Comparison of ENCODE assay signal across 19 cellular contexts in the genomic region with DNA sequence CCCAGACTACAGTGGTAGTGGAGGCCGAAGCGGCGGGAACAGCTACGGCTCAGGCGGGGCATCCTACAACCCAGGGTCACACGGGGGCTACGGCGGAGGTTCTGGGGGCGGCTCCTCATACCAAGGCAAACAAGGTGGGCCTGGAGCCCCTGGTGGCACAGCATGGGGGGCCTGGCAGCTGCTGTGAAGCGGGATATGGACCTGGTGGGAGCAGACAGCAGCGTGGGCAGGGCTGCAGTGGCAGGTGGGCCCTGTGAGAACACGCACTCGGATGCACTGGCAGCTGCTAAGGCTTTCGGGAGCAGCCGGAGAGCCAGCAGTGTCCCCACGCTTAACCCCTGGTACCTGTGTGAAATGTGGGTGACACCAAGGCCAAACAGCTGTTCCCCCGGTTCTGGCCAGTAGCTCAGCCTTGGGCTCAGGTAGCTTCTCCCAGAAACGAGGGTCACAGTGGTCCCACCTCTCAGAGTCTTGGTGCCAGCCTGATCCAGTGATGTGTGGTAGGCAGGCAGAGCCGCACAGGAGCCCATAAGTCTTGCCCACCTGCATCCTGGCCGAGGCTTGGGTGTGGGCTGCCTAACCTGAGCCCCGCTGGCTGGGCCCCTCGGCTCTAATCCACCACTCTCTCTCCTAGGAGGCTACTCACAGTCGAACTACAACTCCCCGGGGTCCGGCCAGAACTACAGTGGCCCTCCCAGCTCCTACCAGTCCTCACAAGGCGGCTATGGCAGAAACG. TPM values are rescaled to one million over a fixed set of nuclear protein-coding genes. Genes with fewer than 3 reads are reported as not detected.
DNase-seq lines count a peak whose midpoint lies in the region; ATAC-seq and TF ChIP-seq lines count a peak whose summit lies in the region.
"Had no signal": no experiment of that assay in that cellular context is flagged by ENCODE, and none has a peak within 500 bp of the region (broad histone marks: within the 10 kb centered on the region; RNA-seq: fewer than 3 reads in every experiment).

No MANE protein-coding gene starts in this region.

- 92% methylated on average over 27 of the region's 27 CpGs for WGBS in heart right ventricle, 2 donors
- 85 to 87% (median 86%) methylated on average over 26 to 27 of the region's 27 CpGs for WGBS in ovary, 3 donors

- H3K4me3 ChIP-seq in heart right ventricle (no peak overlapping the region), ovary (no peak overlapping the region), tibial artery (no peak overlapping the region)

- H3K27ac ChIP-seq in heart right ventricle: no peak overlapping the region
- no peak overlapping the region for H3K27ac ChIP-seq in ovary
- H3K27ac ChIP-seq in tibial artery: no peak overlapping the region

- H3K9me3 Mint-ChIP-seq in IgD-negative memory B cell (no peaks in the 10 kb centered on the region), glutamatergic neuron (ENCODE audit: unreplicated experiment) (peaks cover 11% of the 10 kb centered on the region)
- no peaks in the 10 kb centered on the region for H3K9me3 Mint-ChIP-seq in stimulated activated naive B cell treated with anti-CD40 and anti-IgM and Interleukin-4, amounts not matched to agents 10 μg/mL and 1 μg/mL and 100 μg/mL, for 72 hours
- H3K9me3 Mint-ChIP-seq: CD14-positive monocyte had no signal

- intact Hi-C loops in Right ventricle myocardium inferior (cut with DNase I): no loop called here
- intact Hi-C loops in heart right ventricle (cut with DNase I): no loop called here
- intact Hi-C loops in ovary (cut with DNase I): no loop called here
- intact Hi-C loops in tibial artery (cut with DNase I; ENCODE audit: low total_unique reads): no loop called here

- H3K36me3 Mint-ChIP-seq in IgD-negative memory B cell (peaks cover 6% of the 10 kb centered on the region), glutamatergic neuron (ENCODE audit: unreplicated experiment) (peaks cover 4% of the 10 kb centered on the region)
- peaks cover 33 to 64% of the 10 kb centered on the region in 2 donors for H3K36me3 Mint-ChIP-seq in stimulated activated naive B cell treated with anti-CD40 and anti-IgM and Interleukin-4, amounts not matched to agents 10 μg/mL and 1 μg/mL and 100 μg/mL, for 72 hours

- no peak for TF ChIP-seq EP300 in ovary (IDR thresholded peaks at IDR 0.05)

- H3K4me1 ChIP-seq in heart right ventricle (peaks cover 5 to 28% (median 21%) of the 10 kb centered on the region in 9 donors), ovary (ENCODE audit: insufficient read depth) (no peaks in the 10 kb centered on the region), tibial artery (peaks cover 0 to 14% (median 0%) of the 10 kb centered on the region in 4 donors)

- no peaks in the 10 kb centered on the region for H3K27me3 ChIP-seq in heart right ventricle
- no peaks in the 10 kb centered on the region for H3K27me3 ChIP-seq in ovary
- H3K27me3 ChIP-seq in tibial artery: no peaks in the 10 kb centered on the region

- no peak for TF ChIP-seq CTCF in heart right ventricle (IDR thresholded peaks at IDR 0.05)
- TF ChIP-seq CTCF in glutamatergic neuron (IDR thresholded peaks at IDR 0.05; ENCODE audit: partially characterized antibody, unreplicated experiment): no peak
- no peak for TF ChIP-seq CTCF in ovary (IDR thresholded peaks at IDR 0.05)
- no peak for TF ChIP-seq CTCF in tibial artery (IDR thresholded peaks at IDR 0.05)

- ATAC-seq in Right ventricle myocardium inferior: no peak
- no peak for ATAC-seq in heart right ventricle
- ATAC-seq in stimulated activated naive B cell treated with anti-CD40 and anti-IgM and Interleukin-4, amounts not matched to agents 10 μg/mL and 1 μg/mL and 100 μg/mL, for 72 hours (replicated peaks): no peak
- ATAC-seq in HG02623 (IDR thresholded peaks at IDR 0.05; ENCODE audit: unreplicated experiment): no peak
- ATAC-seq: Panc1 had no signal

- H3K27me3 Mint-ChIP-seq in IgD-negative memory B cell: no peaks in the 10 kb centered on the region
- peaks cover 8% of the 10 kb centered on the region for H3K27me3 Mint-ChIP-seq in glutamatergic neuron (ENCODE audit: unreplicated experiment)
- H3K27me3 Mint-ChIP-seq in stimulated activated naive B cell treated with anti-CD40 and anti-IgM and Interleukin-4, amounts not matched to agents 10 μg/mL and 1 μg/mL and 100 μg/mL, for 72 hours: no peaks in the 10 kb centered on the region

- H3K27ac Mint-ChIP-seq in IgD-negative memory B cell: peak overlapping the region; percentile 4 to 73 (median 56)
- H3K27ac Mint-ChIP-seq in glutamatergic neuron (ENCODE audit: unreplicated experiment): peak overlapping the region; percentile 65
- peak overlapping the region; percentile 84 for H3K27ac Mint-ChIP-seq in stimulated activated naive B cell treated with anti-CD40 and anti-IgM and Interleukin-4, amounts not matched to agents 10 μg/mL and 1 μg/mL and 100 μg/mL, for 72 hours

- H3K9me3 ChIP-seq in heart right ventricle (no peaks in the 10 kb centered on the region), ovary (no peaks in the 10 kb centered on the region), tibial artery (no peaks in the 10 kb centered on the region)

- peak overlapping the region in 1 of 4 donors; percentile 60 for H3K4me3 Mint-ChIP-seq in IgD-negative memory B cell
- H3K4me3 Mint-ChIP-seq in glutamatergic neuron (ENCODE audit: unreplicated experiment): no peak overlapping the region
- no peak overlapping the region for H3K4me3 Mint-ChIP-seq in stimulated activated naive B cell treated with anti-CD40 and anti-IgM and Interleukin-4, amounts not matched to agents 10 μg/mL and 1 μg/mL and 100 μg/mL, for 72 hours
- H3K4me3 Mint-ChIP-seq: CD14-positive monocyte had no signal

- H3K4me1 Mint-ChIP-seq in IgD-negative memory B cell (peaks cover 0 to 2% (median 0%) of the 10 kb centered on the region in 3 donors), glutamatergic neuron (ENCODE audit: low read depth, unreplicated experiment) (no peaks in the 10 kb centered on the region)
- peaks cover 4 to 16% of the 10 kb centered on the region in 2 donors for H3K4me1 Mint-ChIP-seq in stimulated activated naive B cell treated with anti-CD40 and anti-IgM and Interleukin-4, amounts not matched to agents 10 μg/mL and 1 μg/mL and 100 μg/mL, for 72 hours
- H3K4me1 Mint-ChIP-seq: CD14-positive monocyte had no signal

- DNase-seq in Right ventricle myocardium inferior (ENCODE audit: missing footprints) (peak; percentile 54), heart right ventricle (no peak), glutamatergic neuron (no peak), ovary (no peak), tibial artery (no peak)
- no peak for DNase-seq in stimulated activated naive B cell treated with anti-CD40 and anti-IgM and Interleukin-4, amounts not matched to agents 10 μg/mL and 1 μg/mL and 100 μg/mL, for 72 hours
- DNase-seq: Calu3, DMS79, GOT3, Karpas-422, MM.1S, NCI-H1930, NCI-H2171, NCI-H774, SIG-M5 had no signal

- peaks cover 0 to 95% (median 42%) of the 10 kb centered on the region in 9 donors for H3K36me3 ChIP-seq in heart right ventricle
- no peaks in the 10 kb centered on the region for H3K36me3 ChIP-seq in ovary
- peaks cover 44 to 90% (median 87%) of the 10 kb centered on the region in 3 donors for H3K36me3 ChIP-seq in tibial artery

- no peak for TF ChIP-seq POLR2A in ovary (IDR thresholded peaks at IDR 0.05)

RNA-seq across cellular contexts. Expression of a gene that starts 12.5 kb away (rescaled TPM):
- total RNA-seq in Right ventricle myocardium inferior (28.0 TPM), heart right ventricle (10 to 100 TPM; 24.3 to 33.1 (median 26.5) TPM), glutamatergic neuron (ENCODE audit: unreplicated experiment) (35.1 TPM), ovary (10 to 100 TPM; 33.3 to 61.0 (median 51.5) TPM)
- polyA plus RNA-seq in heart right ventricle (10 to 100 TPM; 43.6 to 92.3 TPM), IgD-negative memory B cell (53.5 TPM), ovary (10 to 100 TPM in 1 of 2 donors, 1 to 10 TPM in 1; 3.2 to 59.1 TPM)

RNA-seq across cellular contexts. Expression of a gene that starts 29.2 kb away (rescaled TPM):
- 177 TPM for total RNA-seq in Right ventricle myocardium inferior
- 100 to 1,000 TPM; 118 to 206 (median 135) TPM for total RNA-seq in heart right ventricle
- polyA plus RNA-seq in heart right ventricle: 100 to 1,000 TPM in 1 of 2 donors, 10 to 100 TPM in 1; 78.9 to 110 TPM
- 109 TPM for polyA plus RNA-seq in IgD-negative memory B cell
- total RNA-seq in glutamatergic neuron (ENCODE audit: unreplicated experiment): 227 TPM
- total RNA-seq in ovary: 100 to 1,000 TPM in 3 of 7 donors, 10 to 100 TPM in 4; 51.1 to 121 (median 87.5) TPM
- 10 to 100 TPM; 53.7 to 68.6 TPM for polyA plus RNA-seq in ovary

RNA-seq across cellular contexts. Expression of a gene that starts 34.6 kb away (rescaled TPM):
- total RNA-seq in Right ventricle myocardium inferior (101 TPM), heart right ventricle (100 to 1,000 TPM; 102 to 129 (median 112) TPM), glutamatergic neuron (ENCODE audit: unreplicated experiment) (536 TPM), ovary (100 to 1,000 TPM in 6 of 7 donors, 10 to 100 TPM in 1; 90.0 to 295 (median 246) TPM)
- polyA plus RNA-seq in heart right ventricle (10 to 100 TPM; 68.1 to 90.3 TPM), IgD-negative memory B cell (106 TPM), ovary (100 to 1,000 TPM; 120 to 149 TPM)
